Comparison of ENCODE assay signal across 8 cellular contexts in the genomic region with DNA sequence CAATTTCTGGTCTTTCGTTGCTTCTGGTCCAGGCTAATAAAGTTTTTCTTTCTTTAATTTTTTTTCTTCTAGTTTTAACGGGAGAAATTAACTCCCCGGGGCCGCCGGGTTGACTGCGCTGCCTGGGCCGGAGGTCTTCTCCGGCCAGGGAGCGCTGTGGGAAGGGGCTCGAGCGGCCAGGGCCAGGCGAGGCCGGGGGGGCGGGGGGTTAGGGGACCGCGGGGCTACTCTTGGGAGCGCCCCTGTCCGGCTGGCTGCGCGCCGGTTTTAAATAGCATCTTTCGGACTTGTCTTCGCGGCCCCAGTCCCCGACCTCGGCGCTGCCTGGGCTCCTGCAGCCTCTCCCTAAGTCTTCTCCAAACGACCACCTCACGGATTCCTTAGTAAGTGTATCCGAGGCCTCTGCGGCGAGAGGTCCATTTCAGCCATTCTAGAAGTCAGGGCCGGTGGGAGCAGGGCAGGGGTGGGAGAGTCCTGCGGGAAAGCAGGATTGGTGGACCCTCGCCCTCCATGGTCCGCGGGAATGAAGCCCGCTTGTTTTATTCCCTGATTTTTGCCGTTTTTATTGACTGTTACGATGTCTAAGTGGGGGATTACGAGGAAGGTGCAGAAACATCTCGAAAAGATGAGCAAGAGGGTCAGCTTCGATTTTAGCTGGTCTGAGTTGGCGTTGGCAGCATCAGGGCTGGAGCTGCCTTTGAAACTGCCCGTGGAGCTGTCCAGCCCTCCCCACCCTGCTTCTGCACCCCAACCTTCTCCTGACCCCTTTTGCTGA. TPM values are rescaled to one million over a fixed set of nuclear protein-coding genes. Genes with fewer than 3 reads are reported as not detected.
DNase-seq lines count a peak whose midpoint lies in the region; ATAC-seq and TF ChIP-seq lines count a peak whose summit lies in the region.

No MANE protein-coding gene starts in this region.

- H3K9me3 ChIP-seq in esophagus squamous epithelium: no peaks in the 10 kb centered on the region
- no peaks in the 10 kb centered on the region for H3K9me3 ChIP-seq in tibial nerve

- DNase-seq in stimulated activated CD4-positive, alpha-beta T cell treated with anti-CD3 and anti-CD28 coated beads, Interleukin-15, amount 100 ng/mL, for 24 hours: peak; percentile 39
- no peak for DNase-seq in stimulated activated CD4-positive, alpha-beta T cell treated with anti-CD3 and anti-CD28 coated beads, Interleukin-12 subunit alpha, Interleukin-12 subunit beta, amount 100 ng/mL, for 4 hours
- DNase-seq in NAMALWA (ENCODE audit: low spot score) (peak; percentile 50), esophagus squamous epithelium (lab: John Stamatoyannopoulos, UW) (no peak), myocyte (ENCODE audit: low read depth) (peak; percentile 54), tibial nerve (ENCODE audit: low spot score in 2 of 2) (peak in 1 of 2 donors; percentile 5)
- peak; percentile 67 for DNase-seq in activated CD8-positive, alpha-beta memory T cell treated with anti-CD3 and anti-CD28 coated beads for 24 hours

- peaks cover 0 to 34% (median 10%) of the 10 kb centered on the region in 3 donors for H3K4me1 ChIP-seq in esophagus squamous epithelium
- H3K4me1 ChIP-seq in tibial nerve: peaks cover 0 to 29% (median 8%) of the 10 kb centered on the region in 4 donors

- peak overlapping the region; percentile 75 to 92 (median 87) for H3K4me3 ChIP-seq in esophagus squamous epithelium
- H3K4me3 ChIP-seq in tibial nerve: peak overlapping the region; percentile 59 to 93 (median 79)

- peaks cover 0 to 12% (median 0%) of the 10 kb centered on the region in 3 donors for H3K36me3 ChIP-seq in esophagus squamous epithelium
- H3K36me3 ChIP-seq in tibial nerve: no peaks in the 10 kb centered on the region

- TF ChIP-seq CTCF in esophagus squamous epithelium (IDR thresholded peaks at IDR 0.05) (peak in 1 of 6 experiments; percentile 11), tibial nerve (IDR thresholded peaks at IDR 0.05) (no peak)

- H3K27me3 ChIP-seq in esophagus squamous epithelium (peaks cover 0 to 4% (median 0%) of the 10 kb centered on the region in 4 donors), tibial nerve (no peaks in the 10 kb centered on the region)

- intact Hi-C loops in esophagus squamous epithelium (cut with DNase I): no loop called here

- H3K27ac ChIP-seq in esophagus squamous epithelium (peak overlapping the region; percentile 80 to 94 (median 92)), tibial nerve (peak overlapping the region; percentile 30 to 90 (median 82))

- TF ChIP-seq POLR2A in esophagus squamous epithelium (IDR thresholded peaks at IDR 0.05) (no peak), tibial nerve (IDR thresholded peaks at IDR 0.05) (no peak)

- peak in 1 of 2 donors; percentile 6 for TF ChIP-seq EP300 in tibial nerve (IDR thresholded peaks at IDR 0.05)

- peak; percentile 14 for ATAC-seq in HG02610 (IDR thresholded peaks at IDR 0.05; ENCODE audit: unreplicated experiment)

- WGBS in esophagus squamous epithelium, 2 donors: 2% methylated on average over 13 to 23 of the region's 45 CpGs
- 0% methylated on average over 40 to 45 of the region's 45 CpGs for whole genome bisulfite sequencing in tibial nerve, 2 donors

RNA-seq across cellular contexts. Expression of gene PHF14, which starts 0.5 kb away (rescaled TPM):
- total RNA-seq in esophagus squamous epithelium (10 to 100 TPM; 15.4 to 38.9 (median 35.6) TPM), myocyte (38.6 and 63.6 TPM in 2 replicates), tibial nerve (10 to 100 TPM; 48.9 to 54.8 (median 51.5) TPM)
- 14.6 TPM for polyA plus RNA-seq in myocyte (2012)

Comparison
In these comparisons a context has a peak if more than half of its experiments do, and no peak if none do; other contexts are left out.
1. DNase-seq: peak in stimulated activated CD4-positive, alpha-beta T cell treated with anti-CD3 and anti-CD28 coated beads, Interleukin-15, amount 100 ng/mL, for 24 hours (single experiment), NAMALWA (single experiment), activated CD8-positive, alpha-beta memory T cell treated with anti-CD3 and anti-CD28 coated beads for 24 hours (single experiment) and myocyte (single experiment); none in stimulated activated CD4-positive, alpha-beta T cell treated with anti-CD3 and anti-CD28 coated beads, Interleukin-12 subunit alpha, Interleukin-12 subunit beta, amount 100 ng/mL, for 4 hours (single experiment) and esophagus squamous epithelium (single experiment).